Comparison of ENCODE assay signal across 12 cellular contexts in genomic region chr1:46342677-46343350, GRCh38. TPM values are rescaled to one million over a fixed set of nuclear protein-coding genes. Genes with fewer than 3 reads are reported as not detected.
A peak's percentile ranks its signal among the peaks of the same experiment; 100 is the strongest.
DNase-seq lines count a peak whose midpoint lies in the region; ATAC-seq and TF ChIP-seq lines count a peak whose summit lies in the region.
"Had no signal": no experiment of that assay in that cellular context is flagged by ENCODE, and none has a peak within 500 bp of the region (broad histone marks: within the 10 kb centered on the region; RNA-seq: fewer than 3 reads in every experiment).

No MANE protein-coding gene starts in this region.

- no peak overlapping the region for H2AFZ ChIP-seq in DND-41 (ENCODE audit: low read depth, low read length)
- H2AFZ ChIP-seq: GM23248 had no signal

- H4K20me1 ChIP-seq in DND-41 (ENCODE audit: insufficient read depth, low read length) = peaks cover 33% of the 10 kb centered on the region

- H3K27me3 ChIP-seq in DND-41 (ENCODE audit: insufficient read depth, low read length, poor library complexity) (no peaks in the 10 kb centered on the region), HAP-1 (ENCODE audit: low read depth) (no peaks in the 10 kb centered on the region)
- H3K27me3 ChIP-seq: esophagus squamous epithelium, tibial nerve had no signal

- intact Hi-C loops in CD14-positive monocyte (cut with micrococcal nuclease) = loop anchor here in 1 of 2 donors (5.0 kb wide), 1 partner anchor 41 kb away; the partner anchor contains the start of genes LRRC41 and UQCRH

- TF ChIP-seq CTCF in CD14-positive monocyte (IDR thresholded peaks at IDR 0.05) (no peak), DND-41 (IDR thresholded peaks at IDR 0.05; ENCODE audit: borderline replicate concordance, extremely low read depth, low read length, poor library complexity, severe bottlenecking) (no peak), foreskin fibroblast (IDR thresholded peaks at IDR 0.05; ENCODE audit: low read depth, low read length) (no peak)

- H3K4me1 Mint-ChIP-seq in CD14-positive monocyte = peaks cover 28% of the 10 kb centered on the region
- peaks cover 36% of the 10 kb centered on the region for H3K4me1 Mint-ChIP-seq in activated naive CD8-positive, alpha-beta T cell treated with anti-CD3 and anti-CD28 coated beads, Interleukin-2, amount 10 ng/mL, durations not matched to agents 7 days and 5 days
- H3K4me1 Mint-ChIP-seq in naive thymus-derived CD8-positive, alpha-beta T cell = peaks cover 34 to 64% (median 55%) of the 10 kb centered on the region in 4 donors

- peaks cover 50% of the 10 kb centered on the region for H3K79me2 ChIP-seq in DND-41 (ENCODE audit: insufficient read depth, low read length)

- peak overlapping the region; percentile 99 for H3K4me2 ChIP-seq in DND-41 (ENCODE audit: insufficient read depth, low read length)

- POLR2A ChIA-PET in activated naive CD8-positive, alpha-beta T cell treated with anti-CD3 and anti-CD28 coated beads, Interleukin-2, amount 10 ng/mL, durations not matched to agents 7 days and 5 days (lab: Charles Lee) = interaction anchor here (3.3 to 3.5 kb wide), 2 partner anchors 39 to 96 kb away, joined by 13 to 21 read pairs; partner anchors contain the start of genes LRRC41, RAD54L and UQCRH
- POLR2A ChIA-PET in naive thymus-derived CD8-positive, alpha-beta T cell (lab: Charles Lee) = no interaction called here

- H3K27me3 Mint-ChIP-seq in CD14-positive monocyte (ENCODE audit: low read depth in 3 of 3) = peaks cover 0 to 1% (median 0%) of the 10 kb centered on the region in 3 donors
- no peaks in the 10 kb centered on the region for H3K27me3 Mint-ChIP-seq in activated naive CD8-positive, alpha-beta T cell treated with anti-CD3 and anti-CD28 coated beads, Interleukin-2, amount 10 ng/mL, durations not matched to agents 7 days and 5 days
- H3K27me3 Mint-ChIP-seq in naive thymus-derived CD8-positive, alpha-beta T cell = no peaks in the 10 kb centered on the region

- H3K36me3 ChIP-seq in DND-41 (ENCODE audit: insufficient read depth, low read length) (peaks cover 56% of the 10 kb centered on the region), HAP-1 (replicated peaks) (peaks cover 41% of the 10 kb centered on the region)

- in situ Hi-C loops in HAP-1 (cut with MboI; ENCODE audit: low sequenced_read_pairs) = no loop called here

- H3K4me1 ChIP-seq in DND-41 (ENCODE audit: insufficient read depth, low read length) (peaks cover 42% of the 10 kb centered on the region), HAP-1 (peaks cover 7% of the 10 kb centered on the region; the same call in 1 of the 2 replicates)

- peaks cover 45 to 58% of the 10 kb centered on the region in 2 donors for H3K36me3 Mint-ChIP-seq in CD14-positive monocyte
- H3K36me3 Mint-ChIP-seq in activated naive CD8-positive, alpha-beta T cell treated with anti-CD3 and anti-CD28 coated beads, Interleukin-2, amount 10 ng/mL, durations not matched to agents 7 days and 5 days = peaks cover 18% of the 10 kb centered on the region
- peaks cover 0 to 38% (median 3%) of the 10 kb centered on the region in 3 donors for H3K36me3 Mint-ChIP-seq in naive thymus-derived CD8-positive, alpha-beta T cell

- no peak overlapping the region for H3K27ac ChIP-seq in DND-41 (ENCODE audit: low read length)
- H3K27ac ChIP-seq: GM23248 had no signal

- peak overlapping the region; percentile 11; the same call in 1 of the 2 replicates for H3K9ac ChIP-seq in DND-41 (ENCODE audit: low read depth, low read length)
- H3K9ac ChIP-seq: GM23248 had no signal

- H3K4me3 Mint-ChIP-seq in CD14-positive monocyte = no peak overlapping the region
- H3K4me3 Mint-ChIP-seq in activated naive CD8-positive, alpha-beta T cell treated with anti-CD3 and anti-CD28 coated beads, Interleukin-2, amount 10 ng/mL, durations not matched to agents 7 days and 5 days = peak overlapping the region; percentile 100
- peak overlapping the region in 7 of 10 donors; percentile 97 to 100 (median 100) for H3K4me3 Mint-ChIP-seq in naive thymus-derived CD8-positive, alpha-beta T cell

- DNase-seq in CD14-positive monocyte (ENCODE audit: low spot score) (no peak), DND-41 (no peak), foreskin fibroblast (no peak), HAP-1 (ENCODE audit: low spot score in 2 of 2) (no peak)
- DNase-seq in activated naive CD8-positive, alpha-beta T cell treated with anti-CD3 and anti-CD28 coated beads, Interleukin-2, amount 10 ng/mL, durations not matched to agents 7 days and 5 days = no peak
- DNase-seq in naive thymus-derived CD8-positive, alpha-beta T cell = no peak
- DNase-seq: esophagus squamous epithelium had no signal

- H3K9me3 Mint-ChIP-seq in CD14-positive monocyte = peaks cover 0 to 2% (median 0%) of the 10 kb centered on the region in 7 donors
- no peaks in the 10 kb centered on the region for H3K9me3 Mint-ChIP-seq in activated naive CD8-positive, alpha-beta T cell treated with anti-CD3 and anti-CD28 coated beads, Interleukin-2, amount 10 ng/mL, durations not matched to agents 7 days and 5 days
- peaks cover 0 to 2% (median 0%) of the 10 kb centered on the region in 9 donors for H3K9me3 Mint-ChIP-seq in naive thymus-derived CD8-positive, alpha-beta T cell

- no peak overlapping the region; a peak in 1 of 4 replicates for H3K4me3 ChIP-seq in DND-41 (ENCODE audit: low read depth in 1 of 2, low read length in 2 of 2)
- no peak overlapping the region for H3K4me3 ChIP-seq in foreskin fibroblast (ENCODE audit: low read depth in 1 of 2, low read length in 2 of 2)
- no peak overlapping the region for H3K4me3 ChIP-seq in HAP-1
- H3K4me3 ChIP-seq: esophagus squamous epithelium, tibial nerve had no signal

- H3K9me3 ChIP-seq in DND-41 (ENCODE audit: insufficient read depth, low read length, severe bottlenecking) (no peaks in the 10 kb centered on the region), HAP-1 (no peaks in the 10 kb centered on the region)
- H3K9me3 ChIP-seq: esophagus squamous epithelium, tibial nerve had no signal

- peak overlapping the region in 6 of 7 donors; percentile 54 to 100 (median 88) for H3K27ac Mint-ChIP-seq in CD14-positive monocyte
- H3K27ac Mint-ChIP-seq in activated naive CD8-positive, alpha-beta T cell treated with anti-CD3 and anti-CD28 coated beads, Interleukin-2, amount 10 ng/mL, durations not matched to agents 7 days and 5 days = peak overlapping the region; percentile 99
- peak overlapping the region; percentile 95 to 100 (median 100) for H3K27ac Mint-ChIP-seq in naive thymus-derived CD8-positive, alpha-beta T cell

- ATAC-seq in DND-41 (ENCODE audit: insufficient read depth, low read depth) (no peak), GM21360 (IDR thresholded peaks at IDR 0.05; ENCODE audit: unreplicated experiment) (no peak), HG02623 (IDR thresholded peaks at IDR 0.05; ENCODE audit: unreplicated experiment) (no peak)
- no peak for ATAC-seq in activated naive CD8-positive, alpha-beta T cell treated with anti-CD3 and anti-CD28 coated beads, Interleukin-2, amount 10 ng/mL, durations not matched to agents 7 days and 5 days (ENCODE audit: low read depth)
- no peak for ATAC-seq in naive thymus-derived CD8-positive, alpha-beta T cell
- ATAC-seq: PC-3 had no signal

RNA-seq across cellular contexts. Expression of gene NSUN4, which starts 2.2 kb away (rescaled TPM):
- polyA plus RNA-seq in CD14-positive monocyte = 10 to 100 TPM in 1 of 2 donors, 1 to 10 TPM in 1; 8.5 to 10.4 TPM
- total RNA-seq in activated naive CD8-positive, alpha-beta T cell treated with anti-CD3 and anti-CD28 coated beads, Interleukin-2, amount 10 ng/mL, durations not matched to agents 7 days and 5 days = 10 to 100 TPM; 23.2 to 24.9 TPM
- total RNA-seq in naive thymus-derived CD8-positive, alpha-beta T cell = 10 to 100 TPM; 21.7 to 29.7 TPM
- polyA plus RNA-seq in naive thymus-derived CD8-positive, alpha-beta T cell = 10 to 100 TPM; 10.3 to 14.0 (median 12.3) TPM

RNA-seq across cellular contexts. Expression of gene UQCRH, which starts 39.3 kb away (rescaled TPM):
- 100 to 1,000 TPM; 261 to 266 TPM for polyA plus RNA-seq in CD14-positive monocyte
- total RNA-seq in activated naive CD8-positive, alpha-beta T cell treated with anti-CD3 and anti-CD28 coated beads, Interleukin-2, amount 10 ng/mL, durations not matched to agents 7 days and 5 days = 100 to 1,000 TPM; 250 to 260 TPM
- 100 to 1,000 TPM; 130 to 148 TPM for total RNA-seq in naive thymus-derived CD8-positive, alpha-beta T cell
- 100 to 1,000 TPM; 293 to 371 (median 330) TPM for polyA plus RNA-seq in naive thymus-derived CD8-positive, alpha-beta T cell

RNA-seq across cellular contexts. Expression of gene LRRC41, which starts 39.4 kb away (rescaled TPM):
- 10 to 100 TPM; 47.4 to 50.9 TPM for polyA plus RNA-seq in CD14-positive monocyte
- 10 to 100 TPM; 36.8 to 38.8 TPM for total RNA-seq in activated naive CD8-positive, alpha-beta T cell treated with anti-CD3 and anti-CD28 coated beads, Interleukin-2, amount 10 ng/mL, durations not matched to agents 7 days and 5 days
- total RNA-seq in naive thymus-derived CD8-positive, alpha-beta T cell = 10 to 100 TPM; 38.6 to 40.2 TPM
- 10 to 100 TPM; 43.7 to 46.5 (median 44.6) TPM for polyA plus RNA-seq in naive thymus-derived CD8-positive, alpha-beta T cell

RNA-seq across cellular contexts. Expression of gene FAAH, which starts 51.3 kb away (rescaled TPM):
- 10 to 100 TPM; 11.5 TPM for polyA plus RNA-seq in CD14-positive monocyte
- total RNA-seq in activated naive CD8-positive, alpha-beta T cell treated with anti-CD3 and anti-CD28 coated beads, Interleukin-2, amount 10 ng/mL, durations not matched to agents 7 days and 5 days = 1 to 10 TPM; 5.3 to 6.9 TPM
- 10 to 100 TPM in 1 of 2 experiments, 1 to 10 TPM in 1; 8.9 to 10.2 TPM for total RNA-seq in naive thymus-derived CD8-positive, alpha-beta T cell
- 1 to 10 TPM in 2 of 3 donors, under 1 TPM in 1; 0.46 to 2.2 (median 1.4) TPM for polyA plus RNA-seq in naive thymus-derived CD8-positive, alpha-beta T cell

Comparison
In these comparisons a context has a peak if more than half of its experiments do, and no peak if none do; other contexts are left out.
1. H3K4me3 Mint-ChIP-seq: peak in activated naive CD8-positive, alpha-beta T cell treated with anti-CD3 and anti-CD28 coated beads, Interleukin-2, amount 10 ng/mL, durations not matched to agents 7 days and 5 days (single experiment) and naive thymus-derived CD8-positive, alpha-beta T cell (7 of 10); none in CD14-positive monocyte (0 of 2).
2. Peak in every context shown above with its lines, with median percentiles within 50 percentile points of each other: H3K27ac Mint-ChIP-seq.